ENCODE assay signal across 28 cellular contexts in genomic region chr1:191432817-191433216, GRCh38.
DNase-seq lines count a peak whose midpoint lies in the region; FAIRE-seq and TF ChIP-seq lines count a peak whose summit lies in the region.
"Had no signal": no experiment of that assay in that cellular context is flagged by ENCODE, and none has a peak within 500 bp of the region (broad histone marks: within the 10 kb centered on the region; RNA-seq: fewer than 3 reads in every experiment).

No MANE protein-coding gene starts in this region.

- H3K79me2 ChIP-seq in H1 (ENCODE audit: control insufficient read depth in 1 of 2, insufficient read depth in 2 of 2, low read length in 2 of 2) (no peaks in the 10 kb centered on the region), trophoblast cell (ENCODE audit: control insufficient read depth, insufficient read depth, low read length, poor library complexity) (no peaks in the 10 kb centered on the region)

- H4K20me1 ChIP-seq in H1 (replicated peaks in 1 of 2; ENCODE audit: control insufficient read depth in 1 of 2, insufficient read depth in 2 of 2, low read length in 2 of 2): no peaks in the 10 kb centered on the region
- H4K20me1 ChIP-seq: BLaER1 had no signal

- H3K36me3 ChIP-seq in HUES48 (ENCODE audit: control insufficient read depth, insufficient read depth, low read length) (no peaks in the 10 kb centered on the region), H1 (ENCODE audit: control insufficient read depth in 2 of 4, insufficient read depth in 4 of 4, low read length in 3 of 4) (no peaks in the 10 kb centered on the region), trophoblast cell (ENCODE audit: control insufficient read depth in 1 of 2, insufficient read depth in 2 of 2, low read length in 2 of 2) (no peaks in the 10 kb centered on the region), tibial artery (no peaks in the 10 kb centered on the region)
- H3K36me3 ChIP-seq: BLaER1, SJSA1 had no signal

- H2BK12ac ChIP-seq in H1 (ENCODE audit: low read depth, low read length) (no peak overlapping the region), trophoblast cell (ENCODE audit: low read length) (no peak overlapping the region)

- H3K4me1 ChIP-seq in HUES48 (ENCODE audit: control insufficient read depth, insufficient read depth, low read length) (no peaks in the 10 kb centered on the region; the same call in 1 of the 2 replicates), H1 (replicated peaks in 1 of 4; ENCODE audit: control insufficient read depth in 3 of 4, insufficient read depth in 4 of 4, low read length in 3 of 4) (no peaks in the 10 kb centered on the region), trophoblast cell (ENCODE audit: control insufficient read depth in 1 of 2, insufficient read depth in 2 of 2, low read length in 2 of 2) (peaks cover 0 to 3% of the 10 kb centered on the region in 2 experiments), tibial artery (no peaks in the 10 kb centered on the region)
- H3K4me1 ChIP-seq: BLaER1, SJSA1 had no signal

- no peak overlapping the region for H3K4me2 ChIP-seq in H1 (ENCODE audit: insufficient read depth in 1 of 2, low read depth in 2 of 2, low read length in 2 of 2)
- H3K4me2 ChIP-seq in trophoblast cell (ENCODE audit: low read length): no peak overlapping the region
- H3K4me2 ChIP-seq: BLaER1 had no signal

- H3K79me1 ChIP-seq in H1 (ENCODE audit: low read depth, low read length): no peaks in the 10 kb centered on the region
- no peaks in the 10 kb centered on the region for H3K79me1 ChIP-seq in trophoblast cell (ENCODE audit: low read length)

- H3K4ac ChIP-seq in H1 (replicated peaks; ENCODE audit: insufficient read length, low read depth, low read length): no peak overlapping the region
- H3K4ac ChIP-seq in trophoblast cell (ENCODE audit: low read depth, low read length): no peak overlapping the region

- no peak overlapping the region for H4K91ac ChIP-seq in H1 (replicated peaks; ENCODE audit: insufficient read length, low read length)
- H4K91ac ChIP-seq in trophoblast cell (ENCODE audit: low read depth, low read length): no peak overlapping the region

- H3K9ac ChIP-seq in HUES48 (ENCODE audit: low read depth, low read length) (no peak overlapping the region), H1 (replicated peaks in 1 of 4; ENCODE audit: extremely low read depth in 1 of 4, low read depth in 3 of 4, low read length in 3 of 4) (no peak overlapping the region), trophoblast cell (ENCODE audit: low read length) (peak overlapping the region; percentile 34)
- H3K9ac ChIP-seq: BLaER1 had no signal

- H2AFZ ChIP-seq in H1 (ENCODE audit: low read length) (peak overlapping the region; percentile 21; the same call in 1 of the 2 replicates), trophoblast cell (ENCODE audit: insufficient read depth, low read length, poor library complexity) (no peak overlapping the region)

- H2AK5ac ChIP-seq in H1 (ENCODE audit: low read depth, low read length): no peak overlapping the region
- H2AK5ac ChIP-seq in trophoblast cell (ENCODE audit: low read length): no peak overlapping the region

- TF ChIP-seq RAD21 in H1 (IDR thresholded peaks at IDR 0.05 in 1 of 2, conservative IDR thresholded peaks at IDR 0.05 in 1 of 2; ENCODE audit: low read depth in 2 of 2, low read length in 2 of 2): no peak

- H3K18ac ChIP-seq in H1 (ENCODE audit: extremely low read depth, low read length) (no peak overlapping the region; the same call in 1 of the 2 replicates), trophoblast cell (ENCODE audit: low read length) (no peak overlapping the region)

- H3K9me3 ChIP-seq in HUES48 (ENCODE audit: control insufficient read depth, insufficient read depth, low read length) (no peaks in the 10 kb centered on the region), H1 (ENCODE audit: insufficient read depth in 2 of 2, low read depth in 1 of 2, low read length in 1 of 2) (no peaks in the 10 kb centered on the region), trophoblast cell (ENCODE audit: insufficient read depth, low read depth, low read length) (no peaks in the 10 kb centered on the region), tibial artery (peaks cover 0 to 6% (median 6%) of the 10 kb centered on the region in 3 donors)
- H3K9me3 ChIP-seq: BLaER1 had no signal

- H3K14ac ChIP-seq in H1 (ENCODE audit: insufficient read length) (no peak overlapping the region), trophoblast cell (ENCODE audit: low read length) (no peak overlapping the region)

- H2BK5ac ChIP-seq in H1 (ENCODE audit: low read depth, low read length): no peak overlapping the region
- H2BK5ac ChIP-seq in trophoblast cell (ENCODE audit: low read depth, low read length, poor library complexity): no peak overlapping the region

- TF ChIP-seq EP300 in H1 (IDR thresholded peaks at IDR 0.05; ENCODE audit: borderline replicate concordance in 1 of 2, low read depth in 2 of 2, low read length in 2 of 2): no peak

- H3K56ac ChIP-seq in H1 (replicated peaks; ENCODE audit: insufficient read length, low read depth, low read length): no peak overlapping the region

- H3K27me3 ChIP-seq in HUES48 (ENCODE audit: control insufficient read depth, insufficient read depth, low read length) (no peaks in the 10 kb centered on the region), H1 (replicated peaks in 1 of 4; ENCODE audit: control insufficient read depth in 3 of 4, extremely low read depth in 1 of 4, insufficient read depth in 3 of 4, low read length in 3 of 4) (no peaks in the 10 kb centered on the region), trophoblast cell (ENCODE audit: insufficient read depth, low read length) (no peaks in the 10 kb centered on the region), tibial artery (no peaks in the 10 kb centered on the region)
- H3K27me3 ChIP-seq: BLaER1, SJSA1 had no signal

- no peak overlapping the region for H4K12ac ChIP-seq in trophoblast cell (ENCODE audit: low read depth, low read length)

- H4K8ac ChIP-seq in H1 (ENCODE audit: extremely low read depth, insufficient read depth, low read length) (no peak overlapping the region), trophoblast cell (ENCODE audit: low read depth, low read length) (no peak overlapping the region)

- H3K23ac ChIP-seq in H1 (ENCODE audit: insufficient read length) (no peak overlapping the region), trophoblast cell (ENCODE audit: low read length) (no peak overlapping the region)

- H2BK15ac ChIP-seq in H1 (ENCODE audit: low read length): no peak overlapping the region

- FAIRE-seq in H1 (lab: Jason Lieb, UNC): no peak
- FAIRE-seq: A204.1, GM18507, HepG2, K562 had no signal

- no peak for TF ChIP-seq POLR2A in H1 (IDR thresholded peaks at IDR 0.05; ENCODE audit: control extremely low read depth in 1 of 2, low read depth in 2 of 2, low read length in 2 of 2)

- POLR2A ChIA-PET in H1 (lab: Charles Lee; ENCODE audit: partially characterized antibody): no interaction called here

- no peak overlapping the region for H4K5ac ChIP-seq in H1 (ENCODE audit: insufficient read length, low read depth, low read length)

- 70% methylated on average over 3 of the region's 3 CpGs; no CpG with 5 or more reads in 1 of the 2 experiments for WGBS in H1 (ENCODE audit: extremely low coverage in 1 of 2, insufficient coverage in 1 of 2, insufficient read length in 1 of 2, insufficient replicate concordance in 2 of 2, low coverage in 1 of 2, low lambda C conversion rate in 2 of 2, missing lambda C conversion rate in 1 of 2), 2 experiments
- no CpG with 5 or more reads among the region's 3 CpGs for WGBS in trophoblast cell (ENCODE audit: extremely low coverage, insufficient coverage, insufficient read length)

- TF ChIP-seq CTCF in H1 (IDR thresholded peaks at IDR 0.05; ENCODE audit: control extremely low read depth in 1 of 3, insufficient read depth in 1 of 3, low read depth in 1 of 3, low read length in 3 of 3): no peak
- no peak for TF ChIP-seq CTCF in tibial artery (IDR thresholded peaks at IDR 0.05)

- no peak overlapping the region for H2BK20ac ChIP-seq in H1 (ENCODE audit: low read length)

- intact Hi-C loops in tibial artery (cut with DNase I; ENCODE audit: low total_unique reads): no loop called here

- DNase-seq in H1 (ENCODE audit: low read depth in 1 of 2, low spot score in 2 of 2): no peak
- peak; percentile 10 for DNase-seq in iPS-NIHi7 (ENCODE audit: extremely low spot score)
- no peak for DNase-seq in trophoblast cell
- no peak for DNase-seq in SW 1271 (lab: John Stamatoyannopoulos, UW)
- no peak for DNase-seq in tibial artery
- DNase-seq in NCI-H748 (lab: John Stamatoyannopoulos, UW; ENCODE audit: unreplicated experiment): no peak
- DNase-seq: CD4-positive, CD25-positive, alpha-beta regulatory T cell; DMS153; DND-41; H9; HFFc6; Kasumi-1; NCI-H1092 treated with DMSO at 0.1 percent for 48 hours; NCI-H1436 treated with DMSO at 0.1 percent for 48 hours; NCI-H187 treated with DMSO at 0.1 percent for 48 hours; NCI-H2171 treated with DMSO at 0.1 percent for 48 hours; NCI-H446; NCI-H524 treated with DMSO at 0.1 percent for 48 hours; NCI-H82; Right ventricle myocardium superior; RPMI8226 had no signal

- H3K27ac ChIP-seq in HUES48 (ENCODE audit: low read depth, low read length): peak overlapping the region; percentile 17
- H3K27ac ChIP-seq in H1 (ENCODE audit: low read depth, low read length): no peak overlapping the region
- no peak overlapping the region for H3K27ac ChIP-seq in trophoblast cell (ENCODE audit: low read depth, low read length)
- no peak overlapping the region for H3K27ac ChIP-seq in tibial artery
- H3K27ac ChIP-seq: BLaER1, SJSA1 had no signal

- CTCF ChIA-PET in H1 (lab: Charles Lee; ENCODE audit: partially characterized antibody): no interaction called here

- H3K4me3 ChIP-seq in HUES48 (ENCODE audit: low read depth, low read length) (no peak overlapping the region), H1 (ENCODE audit: extremely low read depth in 1 of 4, insufficient read depth in 2 of 4, low read depth in 3 of 4, low read length in 4 of 4) (no peak overlapping the region), trophoblast cell (ENCODE audit: low read depth, low read length) (no peak overlapping the region), tibial artery (no peak overlapping the region)
- H3K4me3 ChIP-seq: BLaER1, K562, SJSA1 had no signal

- H2BK120ac ChIP-seq in H1 (replicated peaks; ENCODE audit: low read depth, low read length) (no peak overlapping the region), trophoblast cell (ENCODE audit: insufficient read depth, low read length, poor library complexity) (no peak overlapping the region)

- H3K23me2 ChIP-seq in H1 (ENCODE audit: low read depth, low read length): no peaks in the 10 kb centered on the region

TF ChIP-seq in H1, 55 proteins besides CTCF, POLR2A, EP300 and RAD21 (continues in another document):
- TF ChIP-seq HDAC2 (IDR thresholded peaks at IDR 0.05; ENCODE audit: borderline replicate concordance in 1 of 2, low read depth in 2 of 2, low read length in 2 of 2) (no peak), SIN3A (conservative IDR thresholded peaks at IDR 0.05 in 1 of 2, IDR thresholded peaks at IDR 0.05 in 1 of 2; ENCODE audit: low read depth in 1 of 2, low read length in 2 of 2) (no peak), MAX (IDR thresholded peaks at IDR 0.05) (no peak), SIX5 (IDR thresholded peaks at IDR 0.05; ENCODE audit: low read depth, low read length) (no peak), TAF1 (IDR thresholded peaks at IDR 0.05; ENCODE audit: low read depth, low read length) (no peak)
